8 cellular contexts compared by ENCODE assay signal in the genomic region with DNA sequence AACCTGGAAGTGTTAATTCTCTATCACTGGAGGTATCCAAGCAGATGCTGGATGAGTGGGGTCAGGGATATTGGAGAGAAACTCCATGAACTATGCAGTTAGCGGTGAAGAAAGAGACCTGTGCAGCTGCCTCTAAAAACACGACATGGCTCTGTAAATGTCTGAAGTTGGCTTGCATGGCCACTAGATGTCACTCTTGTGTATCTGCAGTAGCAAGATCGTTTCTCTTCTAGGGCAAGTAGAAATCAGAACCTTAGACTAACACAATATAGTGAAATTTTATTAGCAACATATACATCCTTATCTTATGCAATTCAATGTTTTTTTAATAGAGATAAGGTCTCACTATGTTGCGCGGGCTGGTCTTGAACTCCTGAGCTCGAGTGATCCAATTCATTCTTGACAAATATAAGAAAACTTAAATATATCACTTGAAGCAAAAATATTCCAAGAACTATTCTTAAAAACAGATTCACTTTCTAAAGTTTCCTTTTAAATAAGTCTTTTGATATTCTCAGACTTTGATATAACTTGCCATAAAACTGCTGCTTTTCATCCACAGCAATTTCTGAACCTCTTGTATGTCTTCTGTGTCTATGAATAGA. TPM values are rescaled to one million over a fixed set of nuclear protein-coding genes. Genes with fewer than 3 reads are reported as not detected.
DNase-seq lines count a peak whose midpoint lies in the region; ATAC-seq, FAIRE-seq and TF ChIP-seq lines count a peak whose summit lies in the region.

No MANE protein-coding gene starts in this region.

- intact Hi-C loops in left colon (cut with DNase I, micrococcal nuclease) = loop anchor here in 1 of 2 donors (5.0 to 10.0 kb wide), 3 partner anchors 52 to 380 kb away; no protein-coding TSS in a partner anchor

- FAIRE-seq in A204.1 (lab: Jason Lieb, UNC) = peak; percentile 97

- TF ChIP-seq POLR2A in GM18505 (IDR thresholded peaks at IDR 0.05; ENCODE audit: borderline replicate concordance, extremely low read depth, insufficient read depth, insufficient read length) = no peak

- H3K36me3 ChIP-seq in GM06990 (ENCODE audit: control insufficient read depth, insufficient read depth, low read length) = no peaks in the 10 kb centered on the region

- TF ChIP-seq CTCF in GM06990 (IDR thresholded peaks at IDR 0.05; ENCODE audit: insufficient read depth, low read length, poor library complexity, severe bottlenecking) = peak; percentile 82

- DNase-seq in GM06990 (ENCODE audit: extremely low read depth, insufficient read length) (peak; percentile 20), NCI-H1417 treated with DMSO at 0.1 percent for 48 hours (lab: John Stamatoyannopoulos, UW) (peak; percentile 8), T follicular helper cell (ENCODE audit: low read depth) (peak; percentile 33), cerebellar cortex (ENCODE audit: low spot score) (peak; percentile 83), left colon (peak in 1 of 2 donors; percentile 60)
- peak; percentile 15 for DNase-seq in stimulated activated CD8-positive, alpha-beta memory T cell treated with anti-CD3 and anti-CD28 coated beads, Interleukin-12 subunit alpha, Interleukin-12 subunit beta, amount 100 ng/mL, for 1 hour (ENCODE audit: low read depth)

- no peak overlapping the region for H3K4me3 ChIP-seq in GM06990 (replicated peaks; ENCODE audit: low read depth, low read length)

- H3K27me3 ChIP-seq in GM06990 (replicated peaks; ENCODE audit: control insufficient read depth, insufficient read depth, low read length) = no peaks in the 10 kb centered on the region; the same call in 1 of the 2 replicates

- peak; percentile 81 for ATAC-seq in left colon
- no peak for ATAC-seq in GM18505 (IDR thresholded peaks at IDR 0.05; ENCODE audit: unreplicated experiment)

RNA-seq across cellular contexts. Expression of gene OR2S2, which starts 2.9 kb away (rescaled TPM):
- not detected for total RNA-seq in left colon

RNA-seq across cellular contexts. Expression of gene SPAAR, which starts 45.8 kb away (rescaled TPM):
- total RNA-seq in left colon = 1 to 10 TPM; 1.3 to 2.1 TPM

RNA-seq across cellular contexts. Expression of gene HRCT1, which starts 49.0 kb away (rescaled TPM):
- total RNA-seq in left colon = 10 to 100 TPM; 17.4 to 58.7 TPM
